25 cellular contexts compared by ENCODE assay signal in the genomic region with DNA sequence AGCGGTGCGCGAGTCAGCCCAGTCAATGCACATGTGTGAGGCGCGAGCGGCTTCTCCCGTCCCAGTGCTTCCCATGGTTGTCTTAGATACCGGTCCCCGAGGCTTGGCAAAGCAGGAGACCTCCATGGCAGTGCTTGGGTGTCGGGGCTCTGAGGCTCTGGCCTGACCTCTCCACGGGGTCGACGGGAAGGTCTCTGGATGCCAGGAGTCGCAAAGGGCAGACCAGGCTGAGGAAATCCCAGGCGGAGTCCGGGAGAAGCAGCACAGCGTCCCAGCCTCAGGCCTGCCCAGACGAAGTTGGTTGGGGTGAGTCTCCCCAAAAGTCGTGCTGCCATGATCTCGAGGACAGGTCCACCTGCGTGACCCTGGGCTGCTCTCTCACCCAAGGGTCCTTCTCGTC.
DNase-seq lines count a peak whose midpoint lies in the region; ATAC-seq, FAIRE-seq and TF ChIP-seq lines count a peak whose summit lies in the region.
"Had no signal": no experiment of that assay in that cellular context is flagged by ENCODE, and none has a peak within 500 bp of the region (broad histone marks: within the 10 kb centered on the region; RNA-seq: fewer than 3 reads in every experiment).

No MANE protein-coding gene starts in this region.

- ATAC-seq in left lobe of liver, result no peak
- ATAC-seq in GM21423 (IDR thresholded peaks at IDR 0.05; ENCODE audit: unreplicated experiment), result no peak
- ATAC-seq: SK-N-SH treated with all-trans-retinoic acid at 6 μM for 48 hours had no signal

- H3K9ac ChIP-seq in kidney (ENCODE audit: low read length in 2 of 2), result no peak overlapping the region
- H3K9ac ChIP-seq: BLaER1 treated with 17β-estradiol and CSF1 and Interleukin-3, amounts not matched to agents 10 nM and 100 nM had no signal

- H3K36me3 ChIP-seq in kidney (ENCODE audit: control insufficient read depth in 1 of 2, insufficient read depth in 2 of 2, low read length in 2 of 2), result no peaks in the 10 kb centered on the region
- H3K36me3 ChIP-seq in sigmoid colon, result no peaks in the 10 kb centered on the region
- H3K36me3 ChIP-seq: BLaER1 treated with 17β-estradiol and CSF1 and Interleukin-3, amounts not matched to agents 10 nM and 100 nM had no signal

- H3K9me3 ChIP-seq in kidney (ENCODE audit: control insufficient read depth in 1 of 2, low read length in 2 of 2), result peaks cover 17 to 21% of the 10 kb centered on the region in 2 donors
- H3K9me3 ChIP-seq in sigmoid colon, result peaks cover 0 to 9% (median 4%) of the 10 kb centered on the region in 4 donors
- H3K9me3 ChIP-seq: Caco-2 had no signal

- DNase-seq in NCI-H748 (lab: John Stamatoyannopoulos, UW; ENCODE audit: unreplicated experiment) (peak; percentile 7), NCI-H748 treated with DMSO at 0.1 percent for 48 hours (lab: John Stamatoyannopoulos, UW) (no peak), kidney (peak; percentile 68), sigmoid colon (peak; percentile 57), urothelium cell line (ENCODE audit: low spot score) (peak; percentile 2), left lobe of liver (ENCODE audit: low spot score) (no peak)
- DNase-seq: 8988T; Caco-2; CD4-positive, alpha-beta memory T cell; DMS 273 treated with DMSO at 0.1 percent for 48 hours; DMS79 treated with DMSO at 0.1 percent for 48 hours; GOT3; HCEC 1CT; KBM-7; NCI-H1105 treated with DMSO at 0.1 percent for 48 hours; NCI-H1694 treated with DMSO at 0.1 percent for 48 hours; NCI-H2081 treated with DMSO at 0.1 percent for 48 hours; NCI-H69; NK-92 treated with Interleukin-12 subunit alpha and Interleukin-12 subunit beta, amount 100 ng/mL, for 24 hours had no signal

- no peak for FAIRE-seq in kidney (lab: Jason Lieb, UNC)
- no peak for FAIRE-seq in urothelium cell line (lab: Jason Lieb, UNC)
- FAIRE-seq: GM12891 had no signal

- WGBS in sigmoid colon, 2 donors, result 91 to 92% methylated on average over 22 of the region's 22 CpGs

- TF ChIP-seq CTCF in kidney (IDR thresholded peaks at IDR 0.05; ENCODE audit: borderline replicate concordance, extremely low read depth, insufficient read depth) (no peak), sigmoid colon (IDR thresholded peaks at IDR 0.05) (no peak)

- H3K4me1 ChIP-seq in kidney (ENCODE audit: control insufficient read depth in 1 of 2, insufficient read depth in 1 of 2, low read depth in 1 of 2, low read length in 2 of 2) (no peaks in the 10 kb centered on the region), sigmoid colon (no peaks in the 10 kb centered on the region)
- H3K4me1 ChIP-seq: BLaER1 treated with 17β-estradiol and CSF1 and Interleukin-3, amounts not matched to agents 10 nM and 100 nM; Caco-2 had no signal

- no peak for TF ChIP-seq POLR2A in sigmoid colon (IDR thresholded peaks at IDR 0.05)

- no peaks in the 10 kb centered on the region for H3K27me3 ChIP-seq in sigmoid colon
- H3K27me3 ChIP-seq: BLaER1 treated with 17β-estradiol and CSF1 and Interleukin-3, amounts not matched to agents 10 nM and 100 nM had no signal

- no peak overlapping the region for H3K4me3 ChIP-seq in kidney (ENCODE audit: low read length in 2 of 2)
- no peak overlapping the region for H3K4me3 ChIP-seq in sigmoid colon
- H3K4me3 ChIP-seq: BLaER1 treated with 17β-estradiol and CSF1 and Interleukin-3, amounts not matched to agents 10 nM and 100 nM had no signal

- intact Hi-C loops in kidney (cut with DNase I), result no loop called here
- intact Hi-C loops in sigmoid colon (cut with DNase I), result no loop called here

- H3K27ac ChIP-seq in kidney (ENCODE audit: low read depth in 2 of 2, low read length in 2 of 2) (no peak overlapping the region), sigmoid colon (no peak overlapping the region)
- H3K27ac ChIP-seq: BLaER1 treated with 17β-estradiol and CSF1 and Interleukin-3, amounts not matched to agents 10 nM and 100 nM; HL-60; RWPE1 had no signal

- TF ChIP-seq EP300 in sigmoid colon (IDR thresholded peaks at IDR 0.05), result no peak

Comparison
In these comparisons a context has a peak if more than half of its experiments do, and no peak if none do; other contexts are left out.
1. DNase-seq: peak in NCI-H748 (single experiment), kidney (single experiment), sigmoid colon (single experiment) and urothelium cell line (single experiment); none in NCI-H748 treated with DMSO at 0.1 percent for 48 hours (single experiment) and left lobe of liver (single experiment).